Comparison of ENCODE assay signal across 24 cellular contexts in genomic region chr11:36790450-36790849, GRCh38.
"Had no signal": no experiment of that assay in that cellular context is flagged by ENCODE, and none has a peak within 500 bp of the region (broad histone marks: within the 10 kb centered on the region; RNA-seq: fewer than 3 reads in every experiment).

No MANE protein-coding gene starts in this region.

- H3K27me3 Mint-ChIP-seq: activated T-cell treated with anti-CD3 and anti-CD28 coated beads, Interleukin-2, amount 50 U/mL, for 24 hours; IgD-negative memory B cell had no signal

- H3K27ac ChIP-seq: breast epithelium, Peyer's patch had no signal

- H3K9me3 ChIP-seq: breast epithelium, Peyer's patch had no signal

- H3K4me1 Mint-ChIP-seq: activated B cell treated with CpG ODN at 0.5 μM for 24 hours; activated CD4-positive, alpha-beta T cell treated with anti-CD3 and anti-CD28 coated beads, Interleukin-2, amount 10 ng/mL, durations not matched to agents 24 days and 14 days; activated CD8-positive, alpha-beta memory T cell treated with anti-CD3 and anti-CD28 coated beads, Interleukin-2, amount 10 ng/mL, durations not matched to agents 7 days and 5 days; activated naive CD4-positive, alpha-beta T cell treated with anti-CD3 and anti-CD28 coated beads, Interleukin-2, amount 50 U/mL, for 24 hours; IgD-negative memory B cell; T-helper 17 cell had no signal

- H3K27me3 ChIP-seq: breast epithelium, Peyer's patch had no signal

- ATAC-seq: activated CD8-positive, alpha-beta memory T cell treated with anti-CD3 and anti-CD28 coated beads, Interleukin-2, amount 10 ng/mL, durations not matched to agents 7 days and 5 days; T-helper 17 cell had no signal

- H3K9me3 Mint-ChIP-seq: activated B cell treated with CpG ODN at 0.5 μM for 24 hours; activated CD4-positive, alpha-beta T cell treated with anti-CD3 and anti-CD28 coated beads, Interleukin-2, amount 10 ng/mL, durations not matched to agents 24 days and 14 days; activated naive CD4-positive, alpha-beta T cell treated with anti-CD3 and anti-CD28 coated beads, Interleukin-2, amount 50 U/mL, for 24 hours; activated T-cell treated with anti-CD3 and anti-CD28 coated beads, Interleukin-2, amount 50 U/mL, for 24 hours; activated T-helper 1 cell treated with anti-CD3 and anti-CD28 coated beads, Interleukin-12 subunit alpha, Interleukin-12 subunit beta, Interleukin-2, Interleukin-4 antibody, amounts not matched to agents 30 ng/mL and 10 ng/mL and 1 ng/mL, durations not matched to agents 14 hours and 24 hours and 36 hours had no signal

- H3K36me3 ChIP-seq: breast epithelium, Peyer's patch had no signal

- H3K4me3 ChIP-seq: breast epithelium, Peyer's patch had no signal

- H3K36me3 Mint-ChIP-seq: activated CD8-positive, alpha-beta memory T cell treated with anti-CD3 and anti-CD28 coated beads, Interleukin-2, amount 10 ng/mL, durations not matched to agents 7 days and 5 days; activated naive CD4-positive, alpha-beta T cell treated with anti-CD3 and anti-CD28 coated beads, Interleukin-2, amount 50 U/mL, for 24 hours; IgD-negative memory B cell had no signal

- DNase-seq: activated B cell treated with CpG ODN at 0.5 μM for 24 hours; activated CD4-positive, alpha-beta T cell treated with anti-CD3 and anti-CD28 coated beads for 1 hour; activated CD4-positive, alpha-beta T cell treated with anti-CD3 and anti-CD28 coated beads, Interleukin-2, amount 10 ng/mL, durations not matched to agents 24 days and 14 days; activated CD4-positive, alpha-beta T cell treated with anti-CD3 and anti-CD28 coated beads, Interleukin-2, amount 50 U/mL, for 48 hours; activated CD8-positive, alpha-beta memory T cell treated with anti-CD3 and anti-CD28 coated beads, Interleukin-2, amount 10 ng/mL, durations not matched to agents 7 days and 5 days; activated effector memory CD4-positive, alpha-beta T cell treated with Interleukin-2 at 50 U/mL for 16 hours; activated naive CD4-positive, alpha-beta T cell; activated T-cell treated with anti-CD3 and anti-CD28 coated beads, Interleukin-2, amount 50 U/mL, for 24 hours; aorta; KG1; NCI-H1048; NCI-H146; NCI-H187 treated with DMSO at 0.1 percent for 48 hours; NCI-H2081 treated with DMSO at 0.1 percent for 48 hours; NCI-H226; NCI-H526; Peyer's patch; SIG-M5; T-helper 17 cell; T-helper 9 cell had no signal

- H3K4me3 Mint-ChIP-seq: activated B cell treated with CpG ODN at 0.5 μM for 24 hours; activated CD4-positive, alpha-beta T cell treated with anti-CD3 and anti-CD28 coated beads, Interleukin-2, amount 10 ng/mL, durations not matched to agents 24 days and 14 days; activated CD8-positive, alpha-beta memory T cell treated with anti-CD3 and anti-CD28 coated beads, Interleukin-2, amount 10 ng/mL, durations not matched to agents 7 days and 5 days; activated naive CD4-positive, alpha-beta T cell treated with anti-CD3 and anti-CD28 coated beads, Interleukin-2, amount 50 U/mL, for 24 hours; activated T-cell treated with anti-CD3 and anti-CD28 coated beads, Interleukin-2, amount 50 U/mL, for 24 hours; activated T-helper 1 cell treated with anti-CD3 and anti-CD28 coated beads, Interleukin-12 subunit alpha, Interleukin-12 subunit beta, Interleukin-2, Interleukin-4 antibody, amounts not matched to agents 30 ng/mL and 10 ng/mL and 1 ng/mL, durations not matched to agents 14 hours and 24 hours and 36 hours; IgD-negative memory B cell; T-helper 17 cell had no signal

- H3K4me1 ChIP-seq: breast epithelium, Peyer's patch had no signal

- H3K27ac Mint-ChIP-seq: activated B cell treated with CpG ODN at 0.5 μM for 24 hours; activated CD4-positive, alpha-beta T cell treated with anti-CD3 and anti-CD28 coated beads, Interleukin-2, amount 10 ng/mL, durations not matched to agents 24 days and 14 days; activated CD8-positive, alpha-beta memory T cell treated with anti-CD3 and anti-CD28 coated beads, Interleukin-2, amount 10 ng/mL, durations not matched to agents 7 days and 5 days; activated naive CD4-positive, alpha-beta T cell treated with anti-CD3 and anti-CD28 coated beads, Interleukin-2, amount 50 U/mL, for 24 hours; activated T-cell treated with anti-CD3 and anti-CD28 coated beads, Interleukin-2, amount 50 U/mL, for 24 hours; activated T-helper 1 cell treated with anti-CD3 and anti-CD28 coated beads, Interleukin-12 subunit alpha, Interleukin-12 subunit beta, Interleukin-2, Interleukin-4 antibody, amounts not matched to agents 30 ng/mL and 10 ng/mL and 1 ng/mL, durations not matched to agents 14 hours and 24 hours and 36 hours; IgD-negative memory B cell; T-helper 17 cell had no signal
